In genomic region chr16:2981899-2982250, GRCh38 we compare ENCODE assay signal across 1 cellular context.
TF ChIP-seq lines count a peak whose summit lies in the region.

No MANE protein-coding gene starts in this region.

TF ChIP-seq in HCT116, 20 proteins besides CTCF, POLR2A, EP300 and RAD21:
- no peak for TF ChIP-seq CEBPB (IDR thresholded peaks at IDR 0.05; ENCODE audit: low read depth)
